26 cellular contexts compared by ENCODE assay signal in genomic region chr20:1295276-1295930, GRCh38. TPM values are rescaled to one million over a fixed set of nuclear protein-coding genes. Genes with fewer than 3 reads are reported as not detected.
A peak's percentile ranks its signal among the peaks of the same experiment; 100 is the strongest.
DNase-seq lines count a peak whose midpoint lies in the region; ATAC-seq and TF ChIP-seq lines count a peak whose summit lies in the region.
"Had no signal": no experiment of that assay in that cellular context is flagged by ENCODE, and none has a peak within 500 bp of the region (broad histone marks: within the 10 kb centered on the region; RNA-seq: fewer than 3 reads in every experiment).

No MANE protein-coding gene starts in this region.

- intact Hi-C loops in cardiac septum (cut with DNase I) = no loop called here
- intact Hi-C loops in right cardiac atrium (cut with DNase I) = no loop called here

- H3K27ac Mint-ChIP-seq in glutamatergic neuron (ENCODE audit: unreplicated experiment) = no peak overlapping the region

- H3K4me3 ChIP-seq in right cardiac atrium (ENCODE audit: low read length) (no peak overlapping the region), neuronal stem cell (ENCODE audit: low read length in 2 of 2) (no peak overlapping the region)
- H3K4me3 ChIP-seq: Peyer's patch had no signal

- H2BK5ac ChIP-seq in neuronal stem cell (ENCODE audit: low read length) = no peak overlapping the region

- no peaks in the 10 kb centered on the region for H3K4me1 ChIP-seq in right cardiac atrium (ENCODE audit: control insufficient read depth, insufficient read depth, low read length)
- no peaks in the 10 kb centered on the region for H3K4me1 ChIP-seq in neuronal stem cell (ENCODE audit: control insufficient read depth in 2 of 2, insufficient read depth in 1 of 2, low read depth in 1 of 2, low read length in 2 of 2)

- peaks cover 5% of the 10 kb centered on the region for H3K27me3 Mint-ChIP-seq in glutamatergic neuron (ENCODE audit: unreplicated experiment)

- H4K8ac ChIP-seq in neuronal stem cell (ENCODE audit: low read depth, low read length) = no peak overlapping the region

- H3K36me3 Mint-ChIP-seq in glutamatergic neuron (ENCODE audit: unreplicated experiment) = peaks cover 5% of the 10 kb centered on the region

- no peaks in the 10 kb centered on the region for H3K36me3 ChIP-seq in neuronal stem cell (replicated peaks in 1 of 2; ENCODE audit: control insufficient read depth in 2 of 2, insufficient read depth in 2 of 2, low read length in 2 of 2)
- H3K36me3 ChIP-seq: Peyer's patch had no signal

- H2AK5ac ChIP-seq in neuronal stem cell (ENCODE audit: low read depth, low read length) = peak overlapping the region; percentile 50

- H3K79me1 ChIP-seq in neuronal stem cell (ENCODE audit: low read depth, low read length) = no peaks in the 10 kb centered on the region

- no peak overlapping the region for H3K23ac ChIP-seq in neuronal stem cell (ENCODE audit: low read depth, low read length, poor library complexity)

- peak overlapping the region; percentile 80 for H3K9ac ChIP-seq in neuronal stem cell (ENCODE audit: low read depth, low read length, poor library complexity)

- TF ChIP-seq CTCF in glutamatergic neuron (IDR thresholded peaks at IDR 0.05; ENCODE audit: partially characterized antibody, unreplicated experiment) = no peak

- H3K14ac ChIP-seq in neuronal stem cell (ENCODE audit: low read length) = no peak overlapping the region

- H4K91ac ChIP-seq in neuronal stem cell (ENCODE audit: low read depth, low read length, poor library complexity) = no peak overlapping the region

- DNase-seq in cardiac septum (ENCODE audit: low spot score) (peak; percentile 14), right cardiac atrium (no peak), epidermal melanocyte (ENCODE audit: insufficient read length, low spot score) (peak; percentile 2), neuronal stem cell (ENCODE audit: low spot score) (no peak), glutamatergic neuron (no peak), islet precursor cell (no peak)
- no peak for DNase-seq in activated CD8-positive, alpha-beta memory T cell treated with anti-CD3 and anti-CD28 coated beads, Interleukin-2, amount 50 U/mL, for 48 hours
- DNase-seq: 8988T, ACHN, Calu3, DMS79 treated with DMSO at 0.1 percent for 48 hours, GF-D8, GOT3, NCI-H1048, NCI-H1436, NCI-H187, NCI-H2081 treated with DMSO at 0.1 percent for 48 hours, NCI-H2171, NCI-H226, NCI-H510A, NCI-H69, Peyer's patch, SHP77 treated with DMSO at 0.1 percent for 48 hours had no signal

- H3K4me2 ChIP-seq in neuronal stem cell (ENCODE audit: insufficient read depth, low read length, poor library complexity, severe bottlenecking) = no peak overlapping the region

- H3K4ac ChIP-seq in neuronal stem cell (ENCODE audit: low read length) = no peak overlapping the region

- H3K27me3 ChIP-seq in right cardiac atrium (ENCODE audit: control insufficient read depth, insufficient read depth) (no peaks in the 10 kb centered on the region), neuronal stem cell (ENCODE audit: control insufficient read depth in 3 of 3, insufficient read depth in 3 of 3, low read depth in 1 of 3, low read length in 3 of 3) (peaks cover 0 to 50% (median 0%) of the 10 kb centered on the region in 3 experiments)
- H3K27me3 ChIP-seq: Peyer's patch had no signal

- no peak overlapping the region for H3K4me3 Mint-ChIP-seq in glutamatergic neuron (ENCODE audit: unreplicated experiment)

- H2BK15ac ChIP-seq in neuronal stem cell (ENCODE audit: low read length) = no peak overlapping the region

- H2BK120ac ChIP-seq in neuronal stem cell (ENCODE audit: low read depth, low read length) = no peak overlapping the region

- ATAC-seq in right cardiac atrium (no peak), HG02938 (IDR thresholded peaks at IDR 0.05; ENCODE audit: unreplicated experiment) (no peak)
- ATAC-seq: HCT116 had no signal

- no peak overlapping the region for H2BK12ac ChIP-seq in neuronal stem cell (ENCODE audit: low read length)

- H3K27ac ChIP-seq in right cardiac atrium (ENCODE audit: low read length) (no peak overlapping the region), neuronal stem cell (replicated peaks; ENCODE audit: low read length) (no peak overlapping the region)
- H3K27ac ChIP-seq: Peyer's patch had no signal

- peaks cover 7% of the 10 kb centered on the region for H3K4me1 Mint-ChIP-seq in glutamatergic neuron (ENCODE audit: low read depth, unreplicated experiment)

- 95% methylated on average over 20 of the region's 20 CpGs for WGBS in right cardiac atrium
- no CpG with 5 or more reads among the region's 20 CpGs for WGBS in neuronal stem cell (ENCODE audit: extremely low coverage in 2 of 2, insufficient read length in 2 of 2, insufficient replicate concordance in 1 of 2), 2 donors

- peak overlapping the region; percentile 20 for H3K18ac ChIP-seq in neuronal stem cell (ENCODE audit: low read length)

- H2AFZ ChIP-seq in neuronal stem cell (ENCODE audit: low read length) = no peak overlapping the region

- peaks cover 5% of the 10 kb centered on the region for H3K9me3 Mint-ChIP-seq in glutamatergic neuron (ENCODE audit: unreplicated experiment)

- no peaks in the 10 kb centered on the region for H3K9me3 ChIP-seq in right cardiac atrium (ENCODE audit: control insufficient read depth, low read length)
- no peaks in the 10 kb centered on the region for H3K9me3 ChIP-seq in neuronal stem cell (replicated peaks in 1 of 2; ENCODE audit: control insufficient read depth in 2 of 2, insufficient read depth in 1 of 2, low read depth in 1 of 2, low read length in 2 of 2)
- H3K9me3 ChIP-seq: Peyer's patch had no signal

RNA-seq across cellular contexts. Expression of gene SNPH, which starts 29.3 kb away (rescaled TPM):
- total RNA-seq in cardiac septum (6.9 TPM), right cardiac atrium (1 to 10 TPM; 4.8 to 6.8 (median 5.7) TPM), glutamatergic neuron (ENCODE audit: unreplicated experiment) (34.5 TPM)
- 5.2 TPM for polyA plus RNA-seq in right cardiac atrium
- 1.1 TPM for polyA plus RNA-seq in neuronal stem cell (2013, experiment 1 of 2)
- polyA plus RNA-seq in neuronal stem cell (2013, experiment 2 of 2) = 1.1 TPM
- total RNA-seq: OCI-LY7 had no signal

RNA-seq across cellular contexts. Expression of gene SDCBP2, which starts 33.5 kb away (rescaled TPM):
- total RNA-seq in cardiac septum (2.7 TPM), right cardiac atrium (1 to 10 TPM; 1.9 to 2.2 (median 2.2) TPM), glutamatergic neuron (ENCODE audit: unreplicated experiment) (4.0 TPM)
- polyA plus RNA-seq in right cardiac atrium = 2.0 TPM
- polyA plus RNA-seq in neuronal stem cell (2013, experiment 1 of 2) = 4.7 TPM
- 5.3 TPM for polyA plus RNA-seq in neuronal stem cell (2013, experiment 2 of 2)

Comparison
In these comparisons a context has a peak if more than half of its experiments do, and no peak if none do; other contexts are left out.
1. DNase-seq: peak in cardiac septum (single experiment) and epidermal melanocyte (single experiment); none in right cardiac atrium (0 of 3), neuronal stem cell (single experiment), glutamatergic neuron (single experiment), islet precursor cell (single experiment) and activated CD8-positive, alpha-beta memory T cell treated with anti-CD3 and anti-CD28 coated beads, Interleukin-2, amount 50 U/mL, for 48 hours (single experiment).